8 cellular contexts compared by ENCODE assay signal in genomic region chr7:27151945-27152815, GRCh38. TPM values are rescaled to one million over a fixed set of nuclear protein-coding genes. Genes with fewer than 3 reads are reported as not detected.
DNase-seq lines count a peak whose midpoint lies in the region; ATAC-seq, FAIRE-seq and TF ChIP-seq lines count a peak whose summit lies in the region.

HOXA3 (minus strand) TSS chr7:27152583; CDS start chr7:27110640, 41,943 bp downstream.

- ATAC-seq in activated T-cell treated with anti-CD3 and anti-CD28 coated beads, Interleukin-2, amount 50 U/mL, for 4 hours = no peak
- ATAC-seq in HG02852 (IDR thresholded peaks at IDR 0.05; ENCODE audit: unreplicated experiment) (no peak), HG03175 (IDR thresholded peaks at IDR 0.05; ENCODE audit: unreplicated experiment) (no peak)

- peak within 1 kb of the TSS; percentile 93 for H3K9ac ChIP-seq in keratinocyte (ENCODE audit: control insufficient read depth, extremely low read depth, insufficient read depth, low read length)

- FAIRE-seq in keratinocyte (lab: Jason Lieb, UNC) = no peak

- intact Hi-C loops in testis (cut with DNase I; ENCODE audit: low total_unique reads) = no loop called here

- peak within 1 kb of the TSS; percentile 69 for H3K4me3 Mint-ChIP-seq in activated T-cell treated with anti-CD3 and anti-CD28 coated beads, Interleukin-2, amount 50 U/mL, for 4 hours

- H2AFZ ChIP-seq in keratinocyte (ENCODE audit: control insufficient read depth, low read length) = peak within 1 kb of the TSS; percentile 82

- H3K36me3 Mint-ChIP-seq in activated T-cell treated with anti-CD3 and anti-CD28 coated beads, Interleukin-2, amount 50 U/mL, for 4 hours (ENCODE audit: insufficient read depth) = no peaks in the 10 kb centered on the region

- no peak for TF ChIP-seq POLR2A in testis (IDR thresholded peaks at IDR 0.05)

- no peaks in the 10 kb centered on the region for H3K9me3 Mint-ChIP-seq in activated T-cell treated with anti-CD3 and anti-CD28 coated beads, Interleukin-2, amount 50 U/mL, for 4 hours

- DNase-seq in activated T-cell treated with anti-CD3 and anti-CD28 coated beads, Interleukin-2, amount 50 U/mL, for 4 hours = no peak
- no peak for DNase-seq in activated T-cell treated with anti-CD3 and anti-CD28 coated beads for 4 hours
- DNase-seq in keratinocyte (ENCODE audit: low read depth, low spot score) = no peak
- DNase-seq in testis = peak; percentile 13
- no peak for DNase-seq in SHP77 (lab: John Stamatoyannopoulos, UW)

- H3K9me3 ChIP-seq in keratinocyte (ENCODE audit: control insufficient read depth, low read depth, low read length) (no peaks in the 10 kb centered on the region), testis (no peaks in the 10 kb centered on the region)

- H3K36me3 ChIP-seq in keratinocyte (ENCODE audit: control insufficient read depth in 2 of 2, extremely low read depth in 1 of 2, insufficient read depth in 2 of 2, low read length in 2 of 2) = no peaks in the 10 kb centered on the region
- H3K36me3 ChIP-seq in testis (ENCODE audit: low read depth, missing control alignments) = no peaks in the 10 kb centered on the region

- H3K27ac ChIP-seq in keratinocyte (ENCODE audit: control insufficient read depth, insufficient read depth, low read length) (peak within 1 kb of the TSS; percentile 87), testis (no peak within 1 kb of the TSS)

- H3K27me3 ChIP-seq in keratinocyte (ENCODE audit: control insufficient read depth, extremely low read depth, insufficient read depth, low read length) = no peaks in the 10 kb centered on the region
- H3K27me3 ChIP-seq in testis = peaks cover 14% of the 10 kb centered on the region

- peaks cover 73% of the 10 kb centered on the region for H3K79me2 ChIP-seq in keratinocyte (ENCODE audit: control insufficient read depth, insufficient read depth, low read length)

- no peaks in the 10 kb centered on the region for H3K9me1 ChIP-seq in keratinocyte (ENCODE audit: control insufficient read depth, extremely low read depth, insufficient read depth, low read length)

- H3K4me3 ChIP-seq in WI38 (ENCODE audit: low read depth, low read length) (peak within 1 kb of the TSS; percentile 54), keratinocyte (ENCODE audit: control insufficient read depth in 2 of 3, extremely low read depth in 1 of 3, insufficient read depth in 2 of 3, low read depth in 1 of 3, low read length in 3 of 3) (peak within 1 kb of the TSS; percentile 60 to 83 (median 74)), testis (no peak within 1 kb of the TSS)

- H3K4me1 Mint-ChIP-seq in activated T-cell treated with anti-CD3 and anti-CD28 coated beads, Interleukin-2, amount 50 U/mL, for 4 hours (ENCODE audit: low read depth) = peaks cover 45% of the 10 kb centered on the region

- WGBS in testis, 2 donors = 2 to 5% methylated on average over 48 to 53 of the region's 53 CpGs

- H3K27me3 Mint-ChIP-seq in activated T-cell treated with anti-CD3 and anti-CD28 coated beads, Interleukin-2, amount 50 U/mL, for 4 hours (ENCODE audit: low read depth) = peaks cover 88% of the 10 kb centered on the region

- H3K4me2 ChIP-seq in keratinocyte (ENCODE audit: control insufficient read depth, extremely low read depth, insufficient read depth, low read depth, low read length) = peak within 1 kb of the TSS; percentile 98

- H3K4me1 ChIP-seq in keratinocyte (ENCODE audit: control insufficient read depth, extremely low read depth, insufficient read depth, low read length) (peaks cover 66% of the 10 kb centered on the region), testis (peaks cover 7% of the 10 kb centered on the region)

- dilution Hi-C loops in keratinocyte (cut with MboI; ENCODE audit: extremely low pct_ligation_motif_present, low sequenced_read_pairs) = no loop called here

- no peaks in the 10 kb centered on the region for H4K20me1 ChIP-seq in keratinocyte (ENCODE audit: control insufficient read depth, extremely low read depth, insufficient read depth, low read length)

- no peak for TF ChIP-seq CTCF in WI38 (IDR thresholded peaks at IDR 0.05; ENCODE audit: low read depth, low read length)
- no peak for TF ChIP-seq CTCF in keratinocyte (optimal IDR thresholded peaks at IDR 0.05 in 1 of 3, IDR thresholded peaks at IDR 0.05 in 1 of 3, conservative IDR thresholded peaks at IDR 0.05 in 1 of 3; ENCODE audit: extremely low read depth in 1 of 3, insufficient read depth in 2 of 3, low read length in 3 of 3)
- no peak for TF ChIP-seq CTCF in testis (IDR thresholded peaks at IDR 0.05)

RNA-seq across cellular contexts. Expression of gene HOXA3, which starts in this region (rescaled TPM):
- total RNA-seq in activated T-cell treated with anti-CD3 and anti-CD28 coated beads, Interleukin-2, amount 50 U/mL, for 4 hours = not detected
- polyA plus RNA-seq in keratinocyte (0.17 to 0.84 TPM (median 0.58 TPM) in 3 replicates), testis (ENCODE audit: insufficient read depth, low read depth, low replicate concordance) (2.8 TPM)
- polyA plus RNA-seq in keratinocyte (2011; ENCODE audit: low read depth) = 0.87 TPM
- 0.55 and 0.95 TPM in 2 replicates for polyA plus RNA-seq in keratinocyte (2011; cell fraction: cytosol; rRNA removed)
- polyA plus RNA-seq in keratinocyte (2011; cell fraction: nucleus; rRNA removed) = 1.2 and 2.0 TPM in 2 replicates
- 1.1 and 3.2 TPM in 2 replicates for polyA plus RNA-seq in keratinocyte (2012; ENCODE audit: low replicate concordance)
- 0.22 to 1.2 TPM in 2 of 3 replicates, not detected in the other for polyA minus RNA-seq in keratinocyte
- polyA minus RNA-seq in keratinocyte (2011; cell fraction: cytosol; rRNA and poly(A)+ RNA removed) = 1.9 TPM
- polyA minus RNA-seq in keratinocyte (2011; cell fraction: nucleus; rRNA and poly(A)+ RNA removed) = 0.54 and 1.2 TPM in 2 replicates
- total RNA-seq in testis = 1 to 10 TPM in 1 of 2 donors, under 1 TPM in 1; 0.93 to 2.4 TPM

Comparison
In these comparisons a context has a peak if more than half of its experiments do, and no peak if none do; other contexts are left out.
1. H3K4me3 ChIP-seq: peak in WI38 (single experiment) and keratinocyte (3 of 3); none in testis (0 of 2).